ENCODE assay signal across 27 cellular contexts in the genomic region with DNA sequence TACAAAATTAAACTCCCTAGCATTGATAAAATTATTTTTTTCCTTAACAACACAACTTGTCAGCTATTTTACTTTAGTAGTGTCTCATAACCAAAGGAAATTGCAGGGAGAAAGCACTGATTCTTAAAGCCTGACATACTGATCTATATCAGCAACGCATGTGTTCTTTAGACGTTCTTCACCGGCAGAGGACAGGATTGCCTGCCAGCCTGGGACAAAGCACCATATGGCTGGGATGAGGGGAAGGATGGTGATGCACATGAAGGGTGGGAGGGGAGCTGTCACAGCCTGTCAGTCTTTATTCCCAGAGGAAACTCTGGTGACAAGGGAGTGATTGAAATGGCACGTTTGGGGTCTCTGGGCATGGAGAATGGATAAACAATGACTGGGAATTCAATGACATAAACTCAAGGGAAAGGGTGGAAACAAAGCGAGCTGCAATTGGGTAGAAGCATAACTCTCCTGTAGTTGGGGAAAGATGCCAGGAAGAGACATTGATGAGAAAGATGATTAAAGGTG.
A peak's percentile ranks its signal among the peaks of the same experiment; 100 is the strongest.
DNase-seq lines count a peak whose midpoint lies in the region; ATAC-seq and TF ChIP-seq lines count a peak whose summit lies in the region.
"Had no signal": no experiment of that assay in that cellular context is flagged by ENCODE, and none has a peak within 500 bp of the region (broad histone marks: within the 10 kb centered on the region; RNA-seq: fewer than 3 reads in every experiment).

No MANE protein-coding gene starts in this region.

- no peaks in the 10 kb centered on the region for H3K27me3 Mint-ChIP-seq in nephron progenitor cell (ENCODE audit: low read depth, poor library complexity)
- H3K27me3 Mint-ChIP-seq in activated CD8-positive, alpha-beta T cell treated with anti-CD3 and anti-CD28 coated beads for 36 hours, result no peaks in the 10 kb centered on the region

- TF ChIP-seq CTCF in nephron progenitor cell (IDR thresholded peaks at IDR 0.05) (no peak), mammary epithelial cell (conservative IDR thresholded peaks at IDR 0.05 in 1 of 2, IDR thresholded peaks at IDR 0.05 in 1 of 2; ENCODE audit: extremely low read depth in 1 of 2, insufficient read depth in 1 of 2, low read depth in 1 of 2, low read length in 2 of 2) (no peak)
- no peak for TF ChIP-seq CTCF in activated CD8-positive, alpha-beta T cell treated with anti-CD3 and anti-CD28 coated beads for 36 hours (IDR thresholded peaks at IDR 0.05)

- no peak for ATAC-seq in HG02588 (IDR thresholded peaks at IDR 0.05; ENCODE audit: unreplicated experiment)
- ATAC-seq in activated CD8-positive, alpha-beta T cell treated with anti-CD3 and anti-CD28 coated beads for 36 hours, result no peak
- ATAC-seq: GM12878, Right ventricle myocardium inferior, SK-N-SH treated with all-trans-retinoic acid at 6 μM for 48 hours had no signal

- no peak overlapping the region for H3K27ac Mint-ChIP-seq in nephron progenitor cell
- H3K27ac Mint-ChIP-seq in activated CD8-positive, alpha-beta T cell treated with anti-CD3 and anti-CD28 coated beads for 36 hours, result no peak overlapping the region
- H3K27ac Mint-ChIP-seq: CD14-positive monocyte had no signal

- H3K4me1 Mint-ChIP-seq in nephron progenitor cell, result peaks cover 19% of the 10 kb centered on the region
- H3K4me1 Mint-ChIP-seq in activated CD8-positive, alpha-beta T cell treated with anti-CD3 and anti-CD28 coated beads for 36 hours (ENCODE audit: low read depth), result no peaks in the 10 kb centered on the region
- H3K4me1 Mint-ChIP-seq: CD14-positive monocyte had no signal

- no peaks in the 10 kb centered on the region for H3K36me3 ChIP-seq in mammary epithelial cell (ENCODE audit: insufficient read depth, low read length)
- H3K36me3 ChIP-seq: BE2C, SJCRH30 had no signal

- CTCF ChIA-PET in mammary epithelial cell (lab: Charles Lee; ENCODE audit: low non-redundant PET), result interaction anchor here (0.6 kb wide), 1 partner anchor 153 kb away, joined by 8 read pairs; no protein-coding TSS in a partner anchor
- CTCF ChIA-PET in activated CD8-positive, alpha-beta T cell treated with anti-CD3 and anti-CD28 coated beads for 36 hours (lab: Charles Lee), result no interaction called here

- BruUV-seq in mammary epithelial cell (replicated peaks; lab: Mats Ljungman, UMichigan), result no TSS peak

- DNase-seq in Ammon's horn (ENCODE audit: low spot score), result peak; percentile 14
- peak; percentile 97 for DNase-seq in NCI-H2171 treated with DMSO at 0.1 percent for 48 hours (lab: John Stamatoyannopoulos, UW)
- DNase-seq in NCI-H82 (lab: John Stamatoyannopoulos, UW), result peak; percentile 80
- peak; percentile 4 for DNase-seq in nephron progenitor cell
- DNase-seq in mammary epithelial cell, result no peak
- no peak for DNase-seq in stimulated activated CD4-positive, alpha-beta T cell treated with anti-CD3 and anti-CD28 coated beads, Interleukin-2, amount 100 ng/mL, for 48 hours
- no peak for DNase-seq in activated CD8-positive, alpha-beta T cell treated with anti-CD3 and anti-CD28 coated beads for 36 hours
- DNase-seq: BE2C, DMS79, EL, GDM1, GM23248, H7, NCI-H1092, NCI-H1417 treated with DMSO at 0.1 percent for 48 hours, NCI-H187 treated with DMSO at 0.1 percent for 48 hours, NCI-H2107, NCI-H510A, NCI-H774, PC-9, SJCRH30 had no signal

- intact Hi-C loops in mammary epithelial cell (cut with micrococcal nuclease), result no loop called here
- intact Hi-C loops in activated CD8-positive, alpha-beta T cell treated with anti-CD3 and anti-CD28 coated beads for 36 hours (cut with micrococcal nuclease), result no loop called here

- no peak overlapping the region for H3K4me2 ChIP-seq in mammary epithelial cell (ENCODE audit: insufficient read depth, low read depth, low read length)
- H3K4me2 ChIP-seq: PC-9 had no signal

- POLR2A ChIA-PET in activated CD8-positive, alpha-beta T cell treated with anti-CD3 and anti-CD28 coated beads for 36 hours (lab: Charles Lee), result no interaction called here

- H3K4me1 ChIP-seq in mammary epithelial cell (ENCODE audit: insufficient read depth, low read length), result no peaks in the 10 kb centered on the region
- H3K4me1 ChIP-seq: BE2C, SJCRH30 had no signal

- in situ Hi-C loops in mammary epithelial cell (cut with MboI; ENCODE audit: low sequenced_read_pairs in 2 of 2), result no loop called here

- no peaks in the 10 kb centered on the region for H4K20me1 ChIP-seq in mammary epithelial cell (ENCODE audit: insufficient read depth, low read length)

- no peak overlapping the region for H3K9ac ChIP-seq in mammary epithelial cell (ENCODE audit: insufficient read depth, low read length)
- H3K9ac ChIP-seq: GM23248 had no signal

- H3K4me3 ChIP-seq in mammary epithelial cell (replicated peaks in 1 of 3; ENCODE audit: insufficient read depth in 1 of 3, low read depth in 2 of 3, low read length in 3 of 3), result no peak overlapping the region
- H3K4me3 ChIP-seq: GM12878, GM23248, PC-9, SJCRH30 had no signal

- peaks cover 3% of the 10 kb centered on the region for H3K9me3 Mint-ChIP-seq in nephron progenitor cell
- H3K9me3 Mint-ChIP-seq in activated CD8-positive, alpha-beta T cell treated with anti-CD3 and anti-CD28 coated beads for 36 hours, result peaks cover 1% of the 10 kb centered on the region

- H3K27me3 ChIP-seq in mammary epithelial cell (ENCODE audit: insufficient read depth, low read length), result no peaks in the 10 kb centered on the region
- H3K27me3 ChIP-seq: BE2C, SJCRH30 had no signal

- H3K79me2 ChIP-seq in mammary epithelial cell (ENCODE audit: insufficient read depth, low read length), result no peaks in the 10 kb centered on the region

- no peak overlapping the region for H2AFZ ChIP-seq in mammary epithelial cell (ENCODE audit: low read depth, low read length)
- H2AFZ ChIP-seq: GM23248, PC-9 had no signal

- no peaks in the 10 kb centered on the region for H3K36me3 Mint-ChIP-seq in nephron progenitor cell (ENCODE audit: low read depth)
- no peaks in the 10 kb centered on the region for H3K36me3 Mint-ChIP-seq in activated CD8-positive, alpha-beta T cell treated with anti-CD3 and anti-CD28 coated beads for 36 hours (ENCODE audit: low read depth)
- H3K36me3 Mint-ChIP-seq: CD14-positive monocyte had no signal

- no peak overlapping the region for H3K4me3 Mint-ChIP-seq in nephron progenitor cell
- no peak overlapping the region for H3K4me3 Mint-ChIP-seq in activated CD8-positive, alpha-beta T cell treated with anti-CD3 and anti-CD28 coated beads for 36 hours
- H3K4me3 Mint-ChIP-seq: CD14-positive monocyte had no signal

- 42% methylated on average over 5 of the region's 5 CpGs for WGBS in mammary epithelial cell (ENCODE audit: low coverage, missing lambda C conversion rate)

- dilution Hi-C loops in mammary epithelial cell (cut with HindIII; ENCODE audit: low sequenced_read_pairs), result no loop called here

- H3K9me3 ChIP-seq in mammary epithelial cell (replicated peaks; ENCODE audit: insufficient read depth, low read length), result peaks cover 2% of the 10 kb centered on the region
- H3K9me3 ChIP-seq: BE2C, SJCRH30 had no signal

- H3K27ac ChIP-seq in mammary epithelial cell (ENCODE audit: insufficient read depth, low read depth, low read length), result no peak overlapping the region
- H3K27ac ChIP-seq: 22Rv1, GM23248, PC-9, SJCRH30 had no signal

Comparison
In these comparisons a context has a peak if more than half of its experiments do, and no peak if none do; other contexts are left out.
1. DNase-seq: peak in Ammon's horn (single experiment), NCI-H2171 treated with DMSO at 0.1 percent for 48 hours (single experiment), NCI-H82 (single experiment) and nephron progenitor cell (single experiment); none in mammary epithelial cell (single experiment), stimulated activated CD4-positive, alpha-beta T cell treated with anti-CD3 and anti-CD28 coated beads, Interleukin-2, amount 100 ng/mL, for 48 hours (0 of 2) and activated CD8-positive, alpha-beta T cell treated with anti-CD3 and anti-CD28 coated beads for 36 hours (single experiment).